Comparison of ENCODE assay signal across 28 cellular contexts in the genomic region with DNA sequence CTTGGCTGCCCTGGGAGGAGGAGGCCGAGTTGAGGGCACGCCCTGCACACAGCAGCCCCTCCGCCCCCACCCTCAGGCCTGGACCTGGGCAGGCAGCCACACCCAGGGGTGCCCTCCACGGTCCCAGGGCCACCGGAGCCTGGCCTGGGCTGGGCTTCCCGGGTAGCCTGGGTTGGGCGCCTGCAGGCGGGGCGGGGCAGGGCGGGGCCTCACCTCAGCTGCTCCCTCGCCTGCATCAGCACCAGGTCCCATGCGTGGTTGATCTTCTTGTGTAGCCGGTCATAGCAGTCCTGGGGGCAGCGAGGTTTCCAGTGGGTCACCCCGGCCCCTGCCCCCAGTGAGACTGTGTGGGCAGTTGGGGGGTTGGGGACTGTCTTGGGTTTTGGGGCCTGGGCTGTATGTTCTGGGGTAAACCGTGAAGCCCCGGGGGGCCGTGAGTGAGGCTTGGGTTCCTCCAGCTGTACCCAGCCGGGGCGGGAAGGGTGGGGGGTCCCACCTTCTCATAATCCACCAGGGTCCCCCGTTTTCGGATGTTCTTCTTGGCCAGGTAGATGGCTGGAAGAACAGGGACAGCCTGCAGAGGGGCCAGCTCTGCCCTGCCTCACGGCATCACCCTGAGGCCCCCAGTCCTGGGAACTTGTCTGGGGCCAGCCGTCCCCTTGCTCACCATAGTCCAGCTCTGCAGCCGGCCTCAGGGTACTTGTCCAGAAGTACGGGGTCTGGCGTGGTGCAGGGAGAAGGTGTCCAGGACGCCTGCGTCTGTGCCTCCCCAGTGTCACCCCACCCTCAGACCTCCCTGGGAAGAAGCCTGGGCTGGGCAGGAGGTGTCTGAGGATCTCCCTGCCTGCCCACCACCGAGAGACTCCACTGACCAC. TPM values are rescaled to one million over a fixed set of nuclear protein-coding genes. Genes with fewer than 3 reads are reported as not detected.
A peak's percentile ranks its signal among the peaks of the same experiment; 100 is the strongest.
DNase-seq lines count a peak whose midpoint lies in the region; ATAC-seq, FAIRE-seq and TF ChIP-seq lines count a peak whose summit lies in the region.
"Had no signal": no experiment of that assay in that cellular context is flagged by ENCODE, and none has a peak within 500 bp of the region (broad histone marks: within the 10 kb centered on the region; RNA-seq: fewer than 3 reads in every experiment).

No MANE protein-coding gene starts in this region.

- in situ Hi-C loops in GM12878 (cut with MboI): no loop called here

- TF ChIP-seq RAD21 in GM12878 (IDR thresholded peaks at IDR 0.05; ENCODE audit: insufficient read depth, low read depth, low read length): no peak

- TF ChIP-seq CTCF in GM12878 (IDR thresholded peaks at IDR 0.05 in 2 of 3, conservative IDR thresholded peaks at IDR 0.05 in 1 of 3; ENCODE audit: control insufficient read depth in 2 of 3, extremely low read depth in 1 of 3, insufficient read depth in 1 of 3, low read depth in 3 of 3, low read length in 3 of 3) (no peak), omental fat pad (IDR thresholded peaks at IDR 0.05) (no peak)

- TF ChIP-seq POLR2A in H54 (IDR thresholded peaks at IDR 0.05; ENCODE audit: low read depth, low read length): no peak
- TF ChIP-seq POLR2A in GM12878 (IDR thresholded peaks at IDR 0.05; ENCODE audit: low read depth, low read length): no peak

- H3K9me3 ChIP-seq in GM12878 (replicated peaks; ENCODE audit: control insufficient read depth, insufficient read depth, low read length): no peaks in the 10 kb centered on the region
- H3K9me3 ChIP-seq: sigmoid colon, upper lobe of left lung had no signal

- no peak for FAIRE-seq in H54 (lab: Jason Lieb, UNC)
- FAIRE-seq in GM12878 (lab: Jason Lieb, UNC): no peak
- FAIRE-seq: GM19239, islet of Langerhans, TTC549 had no signal

- H3K4me1 ChIP-seq in GM12878 (ENCODE audit: control insufficient read depth, insufficient read depth, low read length): no peaks in the 10 kb centered on the region

- peaks cover 0 to 3% of the 10 kb centered on the region in 2 experiments; a peak in 2 of 4 replicates for H3K27me3 ChIP-seq in GM12878 (replicated peaks in 1 of 2; ENCODE audit: control insufficient read depth in 2 of 2, insufficient read depth in 2 of 2, low read length in 1 of 2)

- POLR2A ChIA-PET in GM12878 (lab: Charles Lee): no interaction called here

- no peak overlapping the region for H3K4me2 ChIP-seq in GM12878 (ENCODE audit: control insufficient read depth, insufficient read depth)
- H3K4me2 ChIP-seq: hepatocyte had no signal

- no TSS peak for BruUV-seq in GM12878 (replicated peaks; lab: Mats Ljungman, UMichigan)

- ATAC-seq in GM12878 (peak; percentile 42), omental fat pad (ENCODE audit: low FRiP score) (peak; percentile 5), GM19023 (IDR thresholded peaks at IDR 0.05; ENCODE audit: unreplicated experiment) (no peak), GM19463 (IDR thresholded peaks at IDR 0.05; ENCODE audit: unreplicated experiment) (no peak), GM21381 (IDR thresholded peaks at IDR 0.05; ENCODE audit: unreplicated experiment) (no peak)
- ATAC-seq: activated CD4-positive, alpha-beta T cell treated with anti-CD3 and anti-CD28 coated beads for 36 hours had no signal

- no peak overlapping the region for H3K4me3 ChIP-seq in GM12878
- H3K4me3 ChIP-seq: hepatocyte had no signal

- H3K79me2 ChIP-seq in GM12878 (ENCODE audit: control insufficient read depth, insufficient read depth, low read length): no peaks in the 10 kb centered on the region
- H3K79me2 ChIP-seq: hepatocyte had no signal

- DNase-seq in H54 (ENCODE audit: insufficient read length, low spot score) (peak; percentile 69), LoVo (ENCODE audit: low spot score) (peak; percentile 46), GM12878 (ENCODE audit: low read depth, low spot score) (no peak), omental fat pad (ENCODE audit: low spot score) (no peak), RKO (ENCODE audit: low spot score) (no peak)
- DNase-seq: activated CD4-positive, alpha-beta T cell treated with anti-CD3 and anti-CD28 coated beads for 36 hours; activated CD8-positive, alpha-beta memory T cell treated with anti-CD3 and anti-CD28 coated beads, Interleukin-2, amount 50 U/mL, for 48 hours; activated gamma-delta T cell treated with Interleukin-2 at 50 U/mL for 16 hours; amniotic stem cell; foreskin fibroblast; H7; NCI-H1092 treated with DMSO at 0.1 percent for 48 hours; NCI-H2107; NCI-H526 treated with DMSO at 0.1 percent for 48 hours; sigmoid colon; stimulated activated CD4-positive, alpha-beta T cell treated with anti-CD3 and anti-CD28 coated beads, Interleukin-1b, Interleukin-23, amount 100 ng/mL, for 48 hours; stimulated activated naive CD4-positive, alpha-beta T cell had no signal

- H3K27ac ChIP-seq in GM12878 (ENCODE audit: control insufficient read depth, insufficient read depth): no peak overlapping the region
- H3K27ac ChIP-seq: hepatocyte, sigmoid colon, upper lobe of left lung had no signal

- SMC1A ChIA-PET in GM12878 (lab: Charles Lee; ENCODE audit: uncharacterized antibody, unreplicated experiment): no interaction called here

- H3K9ac ChIP-seq in GM12878 (ENCODE audit: control insufficient read depth, insufficient read depth, low read length): no peak overlapping the region

- no peak for TF ChIP-seq EP300 in GM12878 (IDR thresholded peaks at IDR 0.05; ENCODE audit: borderline replicate concordance in 1 of 2, control insufficient read depth in 1 of 2, low read depth in 2 of 2, low read length in 2 of 2)

- no peaks in the 10 kb centered on the region for H4K20me1 ChIP-seq in GM12878 (ENCODE audit: control insufficient read depth, insufficient read depth)

- RAD21 ChIA-PET in GM12878 (lab: Charles Lee; ENCODE audit: unreplicated experiment): no interaction called here

- 33% methylated on average over 21 of the region's 30 CpGs for WGBS in GM12878 (ENCODE audit: insufficient coverage, insufficient replicate concordance, low lambda C conversion rate, missing lambda C conversion rate)

- H2AFZ ChIP-seq in GM12878 (ENCODE audit: control insufficient read depth, low read depth, low read length): no peak overlapping the region
- H2AFZ ChIP-seq: hepatocyte had no signal

- intact Hi-C loops in GM12878 (cut with micrococcal nuclease; ENCODE audit: unreplicated experiment): no loop called here

- CTCF ChIA-PET in GM12878 (lab: Yijun Ruan, JAX): no interaction called here

- no peaks in the 10 kb centered on the region for H3K36me3 ChIP-seq in GM12878 (ENCODE audit: control insufficient read depth in 2 of 2, insufficient read depth in 2 of 2, low read length in 1 of 2)
- H3K36me3 ChIP-seq: sigmoid colon, upper lobe of left lung had no signal

RNA-seq across cellular contexts. Expression of a gene that starts 2.0 kb away (rescaled TPM):
- not detected in 2 replicates for total RNA-seq in GM12878 (2013; cell fraction: nucleolus; rRNA removed)
- not detected in 2 replicates for total RNA-seq in GM12878 (2014; rRNA removed)
- total RNA-seq in GM12878 (2014; rRNA removed; fragmentation: Illumina TruSeq; extraction: Trizol): not detected in 2 replicates
- total RNA-seq in GM12878 (2021): not detected in 2 replicates
- not detected for polyA plus RNA-seq in GM12878 (2011; ENCODE audit: low read depth)
- not detected in 2 replicates for polyA plus RNA-seq in GM12878 (2011; rRNA removed)
- not detected in 2 replicates for polyA plus RNA-seq in GM12878 (2011; cell fraction: cytosol; rRNA removed)
- not detected in 2 replicates for polyA plus RNA-seq in GM12878 (2011; cell fraction: nucleus; rRNA removed)
- polyA plus RNA-seq in GM12878 (2012): 0.05 and 0.24 TPM in 2 replicates
- polyA plus RNA-seq in GM12878 (2014; fragmentation: Illumina TruSeq; extraction: Trizol): not detected in 2 replicates
- not detected for polyA plus RNA-seq in GM12878 (2014; fragmentation: Nextera tagmentation; extraction: Ambion mirVana)
- 0.04 TPM in 1 of 2 replicates, not detected in the other for polyA plus RNA-seq in GM12878 (2014; rRNA removed)
- not detected for polyA plus RNA-seq in GM12878 (2016; fragmentation: Nextera tagmentation; extraction: Ambion mirVana)
- not detected in 2 replicates for polyA minus RNA-seq in GM12878 (2011; rRNA and poly(A)+ RNA removed)
- polyA minus RNA-seq in GM12878 (2011; cell fraction: cytosol; rRNA and poly(A)+ RNA removed): not detected in 2 replicates
- polyA minus RNA-seq in GM12878 (2011; cell fraction: nucleus; rRNA and poly(A)+ RNA removed): not detected in 2 replicates
- total RNA-seq in omental fat pad: 10 to 100 TPM in 2 of 4 donors, 1 to 10 TPM in 2; 5.0 to 23.5 (median 13.8) TPM
- total RNA-seq: RPMI7951 had no signal

RNA-seq across cellular contexts. Expression of a gene that starts 6.6 kb away (rescaled TPM):
- total RNA-seq in GM12878 (2013; cell fraction: nucleolus; rRNA removed): not detected in 2 replicates
- total RNA-seq in GM12878 (2014; rRNA removed) (not detected in 2 replicates), GM12878 (2014; rRNA removed; fragmentation: Illumina TruSeq; extraction: Trizol) (not detected in 2 replicates), GM12878 (2021) (not detected in 2 replicates), omental fat pad (10 to 100 TPM in 1 of 4 donors, 1 to 10 TPM in 2, not detected in 1; 2.3 to 12.2 (median 5.9) TPM)
- polyA plus RNA-seq in GM12878 (2011; ENCODE audit: low read depth): not detected
- polyA plus RNA-seq in GM12878 (2011; rRNA removed) (not detected in 2 replicates), GM12878 (2014; fragmentation: Illumina TruSeq; extraction: Trizol) (not detected in 2 replicates), GM12878 (2014; fragmentation: Nextera tagmentation; extraction: Ambion mirVana) (not detected), GM12878 (2014; rRNA removed) (not detected in 2 replicates), GM12878 (2016; fragmentation: Nextera tagmentation; extraction: Ambion mirVana) (not detected)
- polyA plus RNA-seq in GM12878 (2011; cell fraction: cytosol; rRNA removed): not detected in 2 replicates
- not detected in 2 replicates for polyA plus RNA-seq in GM12878 (2011; cell fraction: nucleus; rRNA removed)
- 0.08 and 0.18 TPM in 2 replicates for polyA plus RNA-seq in GM12878 (2012)
- not detected in 2 replicates for polyA minus RNA-seq in GM12878 (2011; rRNA and poly(A)+ RNA removed)
- polyA minus RNA-seq in GM12878 (2011; cell fraction: cytosol; rRNA and poly(A)+ RNA removed): not detected in 2 replicates
- polyA minus RNA-seq in GM12878 (2011; cell fraction: nucleus; rRNA and poly(A)+ RNA removed): not detected in 2 replicates
- total RNA-seq: activated CD4-positive, alpha-beta T cell treated with anti-CD3 and anti-CD28 coated beads for 36 hours; dermis microvascular lymphatic vessel endothelial cell; hepatocyte; RPMI7951 had no signal

RNA-seq across cellular contexts. Expression of a gene that starts 9.2 kb away (rescaled TPM):
- total RNA-seq in GM12878 (2013; cell fraction: nucleolus; rRNA removed): not detected in 2 replicates
- total RNA-seq in GM12878 (2014; rRNA removed) (not detected in 2 replicates), GM12878 (2014; rRNA removed; fragmentation: Illumina TruSeq; extraction: Trizol) (not detected in 2 replicates), GM12878 (2021) (0.32 and 0.36 TPM in 2 replicates), omental fat pad (1 to 10 TPM in 3 of 4 donors, not detected in 1; 1.5 to 5.3 (median 2.7) TPM)
- polyA plus RNA-seq in GM12878 (2011; ENCODE audit: low read depth): not detected
- polyA plus RNA-seq in GM12878 (2011; rRNA removed) (not detected in 2 replicates), GM12878 (2014; fragmentation: Illumina TruSeq; extraction: Trizol) (not detected in 2 replicates), GM12878 (2014; fragmentation: Nextera tagmentation; extraction: Ambion mirVana) (not detected), GM12878 (2014; rRNA removed) (not detected in 2 replicates), GM12878 (2016; fragmentation: Nextera tagmentation; extraction: Ambion mirVana) (under 1 TPM in 1 of 2 experiments, not detected in 1; 0.11 TPM)
- not detected in 2 replicates for polyA plus RNA-seq in GM12878 (2011; cell fraction: cytosol; rRNA removed)
- polyA plus RNA-seq in GM12878 (2011; cell fraction: nucleus; rRNA removed): 0.13 TPM in 1 of 2 replicates, not detected in the other
- 0.07 TPM in 1 of 2 replicates, not detected in the other for polyA plus RNA-seq in GM12878 (2012)
- not detected in 2 replicates for polyA minus RNA-seq in GM12878 (2011; rRNA and poly(A)+ RNA removed)
- polyA minus RNA-seq in GM12878 (2011; cell fraction: cytosol; rRNA and poly(A)+ RNA removed): not detected in 2 replicates
- not detected in 2 replicates for polyA minus RNA-seq in GM12878 (2011; cell fraction: nucleus; rRNA and poly(A)+ RNA removed)
- total RNA-seq: activated CD4-positive, alpha-beta T cell treated with anti-CD3 and anti-CD28 coated beads for 36 hours; hepatocyte; lung microvascular endothelial cell had no signal

RNA-seq across cellular contexts. Expression of a gene that starts 39.2 kb away (rescaled TPM):
- total RNA-seq in GM12878 (2013; cell fraction: nucleolus; rRNA removed): 41.7 and 42.1 TPM in 2 replicates
- 15.1 and 17.2 TPM in 2 replicates for total RNA-seq in GM12878 (2014; rRNA removed)
- total RNA-seq in GM12878 (2014; rRNA removed; fragmentation: Illumina TruSeq; extraction: Trizol): 12.8 and 14.0 TPM in 2 replicates
- 37.2 and 41.4 TPM in 2 replicates for total RNA-seq in GM12878 (2021)
- polyA plus RNA-seq in GM12878 (2011; ENCODE audit: low read depth): 21.5 TPM
- 3.3 and 6.5 TPM in 2 replicates for polyA plus RNA-seq in GM12878 (2011; rRNA removed)
- polyA plus RNA-seq in GM12878 (2011; cell fraction: cytosol; rRNA removed): 8.8 and 10.1 TPM in 2 replicates
- 26.4 and 29.7 TPM in 2 replicates for polyA plus RNA-seq in GM12878 (2011; cell fraction: nucleus; rRNA removed)
- polyA plus RNA-seq in GM12878 (2012): 25.3 and 40.7 TPM in 2 replicates
- 11.6 and 17.3 TPM in 2 replicates for polyA plus RNA-seq in GM12878 (2014; fragmentation: Illumina TruSeq; extraction: Trizol)
- 1 to 10 TPM; 1.6 TPM for polyA plus RNA-seq in GM12878 (2014; fragmentation: Nextera tagmentation; extraction: Ambion mirVana)
- 28.5 and 30.5 TPM in 2 replicates for polyA plus RNA-seq in GM12878 (2014; rRNA removed)
- 10 to 100 TPM; 36.9 to 37.6 TPM for polyA plus RNA-seq in GM12878 (2016; fragmentation: Nextera tagmentation; extraction: Ambion mirVana)
- 5.0 and 8.5 TPM in 2 replicates for polyA minus RNA-seq in GM12878 (2011; rRNA and poly(A)+ RNA removed)
- 4.4 and 7.8 TPM in 2 replicates for polyA minus RNA-seq in GM12878 (2011; cell fraction: cytosol; rRNA and poly(A)+ RNA removed)
- polyA minus RNA-seq in GM12878 (2011; cell fraction: nucleus; rRNA and poly(A)+ RNA removed): 4.6 and 5.9 TPM in 2 replicates
- total RNA-seq in omental fat pad: 100 to 1,000 TPM in 1 of 4 donors, 10 to 100 TPM in 3; 48.5 to 119 (median 69.3) TPM

RNA-seq across cellular contexts. Expression of a gene that starts 44.5 kb away (rescaled TPM):
- 388 and 392 TPM in 2 replicates for total RNA-seq in GM12878 (2013; cell fraction: nucleolus; rRNA removed)
- 40.7 and 41.4 TPM in 2 replicates for total RNA-seq in GM12878 (2014; rRNA removed)
- total RNA-seq in GM12878 (2014; rRNA removed; fragmentation: Illumina TruSeq; extraction: Trizol): 35.9 and 40.1 TPM in 2 replicates
- total RNA-seq in GM12878 (2021): 50.7 and 59.6 TPM in 2 replicates
- polyA plus RNA-seq in GM12878 (2011; ENCODE audit: low read depth): 15.5 TPM
- 47.4 and 57.4 TPM in 2 replicates for polyA plus RNA-seq in GM12878 (2011; rRNA removed)
- 30.1 and 40.6 TPM in 2 replicates for polyA plus RNA-seq in GM12878 (2011; cell fraction: cytosol; rRNA removed)
- polyA plus RNA-seq in GM12878 (2011; cell fraction: nucleus; rRNA removed): 203 and 223 TPM in 2 replicates
- 39.6 and 40.3 TPM in 2 replicates for polyA plus RNA-seq in GM12878 (2012)
- 27.9 and 32.1 TPM in 2 replicates for polyA plus RNA-seq in GM12878 (2014; fragmentation: Illumina TruSeq; extraction: Trizol)
- 10 to 100 TPM in 1 of 2 experiments, 1 to 10 TPM in 1; 2.3 to 10.9 TPM for polyA plus RNA-seq in GM12878 (2014; fragmentation: Nextera tagmentation; extraction: Ambion mirVana)
- 56.9 and 58.9 TPM in 2 replicates for polyA plus RNA-seq in GM12878 (2014; rRNA removed)
- 10 to 100 TPM; 52.3 to 58.9 TPM for polyA plus RNA-seq in GM12878 (2016; fragmentation: Nextera tagmentation; extraction: Ambion mirVana)
- 26.2 and 30.7 TPM in 2 replicates for polyA minus RNA-seq in GM12878 (2011; rRNA and poly(A)+ RNA removed)
- 12.4 and 20.3 TPM in 2 replicates for polyA minus RNA-seq in GM12878 (2011; cell fraction: cytosol; rRNA and poly(A)+ RNA removed)
- 73.6 and 104 TPM in 2 replicates for polyA minus RNA-seq in GM12878 (2011; cell fraction: nucleus; rRNA and poly(A)+ RNA removed)
- total RNA-seq in omental fat pad: 100 to 1,000 TPM in 1 of 4 donors, 10 to 100 TPM in 3; 52.7 to 115 (median 76.8) TPM

Comparison
In these comparisons a context has a peak if more than half of its experiments do, and no peak if none do; other contexts are left out.
1. DNase-seq: peak in H54 (single experiment) and LoVo (single experiment); none in GM12878 (single experiment), omental fat pad (single experiment) and RKO (single experiment).
2. ATAC-seq: peak in GM12878 (single experiment) and omental fat pad (single experiment); none in GM19023 (single experiment), GM19463 (single experiment) and GM21381 (single experiment).
3. RNA of a gene that starts 2.0 kb away (total RNA-seq): 5.0 to 23.5 TPM in omental fat pad; not detected in GM12878; every median in the first group is over 4 times any median in the second.